ENCODE assay signal across 4 cellular contexts in the genomic region with DNA sequence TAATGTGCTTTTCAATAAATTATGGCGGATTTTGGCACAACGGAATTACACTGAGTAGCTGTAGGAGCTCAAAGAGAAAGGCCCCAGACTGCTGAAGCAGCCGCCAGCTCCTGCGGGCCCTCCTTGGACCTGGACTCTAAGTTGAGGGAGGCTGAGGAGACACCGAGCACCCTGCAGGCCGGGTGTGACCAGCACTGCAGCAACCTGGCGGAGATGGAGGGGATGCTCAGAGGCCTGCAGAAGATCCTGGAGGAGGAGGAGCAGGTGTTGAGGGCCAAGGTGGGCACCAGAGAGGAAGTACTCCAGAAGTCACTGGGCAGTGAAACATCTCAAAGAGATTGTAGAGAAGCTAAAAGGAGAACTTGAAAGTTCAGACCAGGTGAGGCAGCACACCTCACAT. TPM values are rescaled to one million over a fixed set of nuclear protein-coding genes. Genes with fewer than 3 reads are reported as not detected.
"Had no signal": no experiment of that assay in that cellular context is flagged by ENCODE, and none has a peak within 500 bp of the region (broad histone marks: within the 10 kb centered on the region; RNA-seq: fewer than 3 reads in every experiment).

No MANE protein-coding gene starts in this region.

- DNase-seq: GDM1, GF-D8 had no signal

- H3K4me3 ChIP-seq: GM12878 had no signal

RNA-seq across cellular contexts. Expression of a gene that starts 33.0 kb away (rescaled TPM):
- total RNA-seq: G401, GM12878 had no signal
- polyA plus RNA-seq: GM12878 had no signal
